28 cellular contexts compared by ENCODE assay signal in genomic region chr21:14968821-14969220, GRCh38.
"Had no signal": no experiment of that assay in that cellular context is flagged by ENCODE, and none has a peak within 500 bp of the region (broad histone marks: within the 10 kb centered on the region; RNA-seq: fewer than 3 reads in every experiment).

No MANE protein-coding gene starts in this region.

- DNase-seq: activated CD4-positive, alpha-beta T cell treated with anti-CD3 and anti-CD28 coated beads for 1 hour; activated CD4-positive, alpha-beta T cell treated with anti-CD3 and anti-CD28 coated beads, Interleukin-2, amount 50 U/mL, for 4 hours; activated CD8-positive, alpha-beta memory T cell treated with anti-CD3 and anti-CD28 coated beads for 24 hours; activated CD8-positive, alpha-beta memory T cell treated with anti-CD3 and anti-CD28 coated beads, Interleukin-2, amount 50 U/mL, for 4 hours; activated naive CD4-positive, alpha-beta T cell; activated naive CD8-positive, alpha-beta T cell treated with anti-CD3 and anti-CD28 coated beads for 36 hours; activated T-cell treated with anti-CD3 and anti-CD28 coated beads, Interleukin-2, amount 50 U/mL, for 24 hours; amniotic stem cell; effector CD4-positive, alpha-beta T cell; erythroblast; head of caudate nucleus; islet precursor cell; left cardiac atrium; stimulated activated CD4-positive, alpha-beta T cell treated with anti-CD3 and anti-CD28 coated beads, Interleukin-15, amount 100 ng/mL, for 24 hours; stimulated activated naive CD4-positive, alpha-beta T cell; T-helper 9 cell; testis; trophoblast cell; uterus had no signal

- H3K36me3 ChIP-seq: uterus had no signal

- H3K4me3 Mint-ChIP-seq: activated naive CD8-positive, alpha-beta T cell treated with anti-CD3 and anti-CD28 coated beads for 36 hours; activated T-cell treated with anti-CD3 and anti-CD28 coated beads, Interleukin-2, amount 50 U/mL, for 24 hours; activated T-helper 17 cell treated with anti-CD3 and anti-CD28 coated beads, Interleukin-2, amount 50 U/mL, for 72 hours; dendritic cell treated with granulocyte-macrophage colony-stimulating factor and Interleukin-4, amounts not matched to agents 40 ng/mL and 50 ng/mL, for 4 days; natural killer cell treated with Interleukin-12 subunit alpha and Interleukin-12 subunit beta and Interleukin-15 and Interleukin-18, amount 100 ng/mL, for 72 hours had no signal

- H3K9ac ChIP-seq: parathyroid adenoma had no signal

- H3K4me1 ChIP-seq: gastroesophageal sphincter, parathyroid adenoma, testis, uterus had no signal

- H3K79me2 ChIP-seq: parathyroid adenoma had no signal

- H3K4me3 ChIP-seq: cardiac muscle cell, gastroesophageal sphincter, smooth muscle cell, testis, uterus had no signal

- H3K27ac Mint-ChIP-seq: activated naive CD8-positive, alpha-beta T cell treated with anti-CD3 and anti-CD28 coated beads for 36 hours; activated T-cell treated with anti-CD3 and anti-CD28 coated beads, Interleukin-2, amount 50 U/mL, for 24 hours; activated T-helper 17 cell treated with anti-CD3 and anti-CD28 coated beads, Interleukin-2, amount 50 U/mL, for 72 hours; dendritic cell treated with granulocyte-macrophage colony-stimulating factor and Interleukin-4, amounts not matched to agents 40 ng/mL and 50 ng/mL, for 4 days; natural killer cell treated with Interleukin-12 subunit alpha and Interleukin-12 subunit beta and Interleukin-15 and Interleukin-18, amount 100 ng/mL, for 72 hours had no signal

- H2AFZ ChIP-seq: parathyroid adenoma had no signal

- H3K4me2 ChIP-seq: smooth muscle cell had no signal

- H3K27ac ChIP-seq: cardiac muscle cell, gastroesophageal sphincter, neutrophil, parathyroid adenoma, testis, uterus had no signal

- H3K27me3 Mint-ChIP-seq: activated naive CD8-positive, alpha-beta T cell treated with anti-CD3 and anti-CD28 coated beads for 36 hours; activated T-cell treated with anti-CD3 and anti-CD28 coated beads, Interleukin-2, amount 50 U/mL, for 24 hours; activated T-helper 17 cell treated with anti-CD3 and anti-CD28 coated beads, Interleukin-2, amount 50 U/mL, for 72 hours; dendritic cell treated with granulocyte-macrophage colony-stimulating factor and Interleukin-4, amounts not matched to agents 40 ng/mL and 50 ng/mL, for 4 days; natural killer cell treated with Interleukin-12 subunit alpha and Interleukin-12 subunit beta and Interleukin-15 and Interleukin-18, amount 100 ng/mL, for 72 hours had no signal

- H3K9me3 Mint-ChIP-seq: activated naive CD8-positive, alpha-beta T cell treated with anti-CD3 and anti-CD28 coated beads for 36 hours; activated T-cell treated with anti-CD3 and anti-CD28 coated beads, Interleukin-2, amount 50 U/mL, for 24 hours; activated T-helper 17 cell treated with anti-CD3 and anti-CD28 coated beads, Interleukin-2, amount 50 U/mL, for 72 hours; dendritic cell treated with granulocyte-macrophage colony-stimulating factor and Interleukin-4, amounts not matched to agents 40 ng/mL and 50 ng/mL, for 4 days had no signal

- H3K9me3 ChIP-seq: gastroesophageal sphincter, neutrophil, testis, uterus had no signal

- H3K27me3 ChIP-seq: cardiac muscle cell, gastroesophageal sphincter, neutrophil, testis, uterus had no signal

- ATAC-seq: activated T-helper 17 cell treated with anti-CD3 and anti-CD28 coated beads, Interleukin-2, amount 50 U/mL, for 72 hours; gastroesophageal sphincter; left cardiac atrium; natural killer cell treated with Interleukin-12 subunit alpha and Interleukin-12 subunit beta and Interleukin-15 and Interleukin-18, amount 100 ng/mL, for 72 hours; sciatic nerve had no signal
